ENCODE assay signal across 12 cellular contexts in the genomic region with DNA sequence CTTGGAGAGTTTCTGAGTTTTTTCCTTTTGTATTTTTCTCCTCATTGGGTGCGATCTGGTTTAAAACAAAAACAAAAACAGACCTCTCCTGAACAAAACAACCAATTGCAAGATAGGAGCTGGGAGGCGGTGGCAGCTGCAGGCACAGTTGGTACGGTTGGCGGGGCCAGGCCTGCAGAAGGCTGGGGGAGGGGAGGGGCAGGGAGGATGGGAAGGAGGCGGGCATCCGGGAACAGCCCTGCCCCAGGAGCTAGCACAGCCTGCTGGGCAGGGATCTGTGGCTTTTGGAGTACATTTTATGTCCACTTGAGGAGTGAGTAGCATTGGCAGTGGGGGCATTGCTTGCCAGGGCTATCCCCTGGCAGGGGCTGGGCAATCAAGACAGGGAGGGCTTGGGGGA. TPM values are rescaled to one million over a fixed set of nuclear protein-coding genes. Genes with fewer than 3 reads are reported as not detected.
DNase-seq lines count a peak whose midpoint lies in the region; ATAC-seq, FAIRE-seq and TF ChIP-seq lines count a peak whose summit lies in the region.
"Had no signal": no experiment of that assay in that cellular context is flagged by ENCODE, and none has a peak within 500 bp of the region (broad histone marks: within the 10 kb centered on the region; RNA-seq: fewer than 3 reads in every experiment).

No MANE protein-coding gene starts in this region.

- no peak overlapping the region for H3K27ac ChIP-seq in neural progenitor cell
- H3K27ac ChIP-seq: epithelial cell of prostate had no signal

- peaks cover 11% of the 10 kb centered on the region for H3K27me3 Mint-ChIP-seq in neural progenitor cell (ENCODE audit: insufficient read depth, low read depth)

- H4K20me1 ChIP-seq in neural progenitor cell (ENCODE audit: low read depth) = no peaks in the 10 kb centered on the region

- H3F3A ChIP-seq in neural progenitor cell (ENCODE audit: low read depth) = peaks cover 9% of the 10 kb centered on the region

- H3K79me2 ChIP-seq in neural progenitor cell (ENCODE audit: low read depth) = no peaks in the 10 kb centered on the region

- ATAC-seq in GM19328 (IDR thresholded peaks at IDR 0.05; ENCODE audit: unreplicated experiment) = no peak

- no peaks in the 10 kb centered on the region for H3K27me3 ChIP-seq in neural progenitor cell

- no peaks in the 10 kb centered on the region for H3K9me3 Mint-ChIP-seq in neural progenitor cell
- H3K9me3 Mint-ChIP-seq: CD4-positive, alpha-beta memory T cell had no signal

- no peak overlapping the region for H3K4me3 ChIP-seq in neural progenitor cell

- DNase-seq in DMS 273 treated with DMSO at 0.1 percent for 48 hours (lab: John Stamatoyannopoulos, UW) = peak; percentile 89
- peak; percentile 97 for DNase-seq in NCI-H2171 treated with DMSO at 0.1 percent for 48 hours (lab: John Stamatoyannopoulos, UW)
- peak; percentile 57 to 63 for DNase-seq in frontal cortex (ENCODE audit: low spot score in 2 of 2)
- DNase-seq in neural progenitor cell (ENCODE audit: low spot score) = no peak
- DNase-seq in HPDE6-E6E7 (ENCODE audit: extremely low spot score) = no peak
- DNase-seq in AG08396 (ENCODE audit: low spot score) = no peak
- DNase-seq in activated CD4-positive, alpha-beta T cell treated with anti-CD3 and anti-CD28 coated beads for 48 hours = no peak
- DNase-seq: activated gamma-delta T cell; CD4-positive, alpha-beta memory T cell had no signal

- no peak overlapping the region for H3K9ac ChIP-seq in neural progenitor cell

- no peak overlapping the region for H3K27ac Mint-ChIP-seq in neural progenitor cell

- FAIRE-seq in frontal cortex (lab: Jason Lieb, UNC) = no peak

- H3K9me3 ChIP-seq in neural progenitor cell (ENCODE audit: low read depth) = no peaks in the 10 kb centered on the region

- H3K4me1 ChIP-seq in neural progenitor cell = peaks cover 18% of the 10 kb centered on the region

- no peaks in the 10 kb centered on the region for H3K36me3 ChIP-seq in neural progenitor cell

- H3K4me3 Mint-ChIP-seq in neural progenitor cell = no peak overlapping the region

- H3K36me3 Mint-ChIP-seq in neural progenitor cell = no peaks in the 10 kb centered on the region
- H3K36me3 Mint-ChIP-seq: CD4-positive, alpha-beta memory T cell had no signal

- H2AFZ ChIP-seq in neural progenitor cell (replicated peaks) = peak overlapping the region; percentile 63

- H3K4me2 ChIP-seq in neural progenitor cell = no peak overlapping the region

- no peak for TF ChIP-seq CTCF in neural progenitor cell (IDR thresholded peaks at IDR 0.05)

- H3K4me1 Mint-ChIP-seq in neural progenitor cell = peaks cover 53% of the 10 kb centered on the region

RNA-seq across cellular contexts. Expression of gene CAPN9, which starts 5.2 kb away (rescaled TPM):
- total RNA-seq in frontal cortex (under 0.01 TPM), neural progenitor cell (ENCODE audit: low replicate concordance) (0.15 and 0.19 TPM in 2 replicates)
- total RNA-seq: CD4-positive, alpha-beta memory T cell; M059J had no signal

RNA-seq across cellular contexts. Expression of gene AGT, which starts 38.5 kb away (rescaled TPM):
- total RNA-seq in frontal cortex (4.1 TPM), neural progenitor cell (ENCODE audit: low replicate concordance) (0.15 and 0.80 TPM in 2 replicates)
- total RNA-seq: CD4-positive, alpha-beta memory T cell; M059J had no signal

Comparison
In these comparisons a context has a peak if more than half of its experiments do, and no peak if none do; other contexts are left out.
1. DNase-seq: peak in DMS 273 treated with DMSO at 0.1 percent for 48 hours (single experiment), NCI-H2171 treated with DMSO at 0.1 percent for 48 hours (single experiment) and frontal cortex (2 of 2); none in neural progenitor cell (single experiment), HPDE6-E6E7 (single experiment), AG08396 (single experiment) and activated CD4-positive, alpha-beta T cell treated with anti-CD3 and anti-CD28 coated beads for 48 hours (single experiment).